8 cellular contexts compared by ENCODE assay signal in the genomic region with DNA sequence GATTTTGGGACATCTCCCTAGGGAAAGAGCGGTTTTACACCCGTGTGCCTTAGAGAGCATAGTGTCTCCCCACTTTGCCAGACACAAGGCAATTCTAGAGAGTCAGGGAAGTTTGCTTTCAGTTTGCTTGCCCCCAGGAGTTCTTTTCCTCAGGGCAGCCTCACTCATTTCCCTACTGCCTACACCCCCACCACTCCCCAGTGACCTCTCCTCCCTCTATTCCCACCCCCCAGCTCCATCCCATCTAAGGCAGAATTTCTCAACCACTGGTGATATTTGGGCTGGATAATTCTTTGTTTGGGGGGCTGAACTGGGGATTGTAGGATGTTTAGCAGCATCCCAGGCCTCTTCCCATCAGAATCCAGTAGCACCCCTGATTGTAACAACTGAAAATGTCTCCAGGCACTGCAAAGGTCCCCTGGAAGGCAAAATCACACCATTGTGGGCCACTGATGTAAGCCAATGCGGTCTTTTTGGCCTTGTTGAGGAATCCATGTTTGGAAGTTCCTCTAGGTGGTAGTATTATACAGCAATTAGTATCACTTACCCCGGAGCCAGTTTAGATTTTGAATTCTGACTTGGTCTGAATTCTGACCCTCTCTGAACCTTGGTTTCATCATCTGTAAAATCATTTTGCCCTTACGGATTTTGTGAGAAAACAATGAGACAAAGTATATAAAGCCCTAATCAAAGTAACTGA. TPM values are rescaled to one million over a fixed set of nuclear protein-coding genes. Genes with fewer than 3 reads are reported as not detected.
DNase-seq lines count a peak whose midpoint lies in the region; ATAC-seq and TF ChIP-seq lines count a peak whose summit lies in the region.

No MANE protein-coding gene starts in this region.

- H3K4me3 ChIP-seq in endodermal cell (ENCODE audit: low read length) = no peak overlapping the region
- no peak overlapping the region for H3K4me3 ChIP-seq in osteoblast (ENCODE audit: insufficient read depth, low read length)

- no peaks in the 10 kb centered on the region for H4K20me1 ChIP-seq in osteoblast (ENCODE audit: insufficient read depth, low read length)

- peaks cover 16% of the 10 kb centered on the region for H3K27me3 Mint-ChIP-seq in endodermal cell (ENCODE audit: insufficient read depth)

- H3K9me3 ChIP-seq in endodermal cell (ENCODE audit: control insufficient read depth, low read length) (no peaks in the 10 kb centered on the region), osteoblast (ENCODE audit: low read depth, low read length) (no peaks in the 10 kb centered on the region)

- DNase-seq in GM04504 (ENCODE audit: low read depth) (peak; percentile 3), M059J (ENCODE audit: low read depth) (peak; percentile 34), endodermal cell (peak; percentile 65), osteoblast (ENCODE audit: insufficient read length, low spot score, missing footprints) (peak; percentile 10), SKM-1 (lab: John Stamatoyannopoulos, UW; ENCODE audit: unreplicated experiment) (no peak)
- no peak for DNase-seq in activated CD4-positive, alpha-beta T cell treated with anti-CD3 and anti-CD28 coated beads, Interleukin-2, amount 50 U/mL, for 1 hour

- H3K4me1 ChIP-seq in endodermal cell (ENCODE audit: control insufficient read depth, insufficient read depth, low read length) (no peaks in the 10 kb centered on the region), osteoblast (ENCODE audit: insufficient read depth, low read length) (no peaks in the 10 kb centered on the region)

- no peak overlapping the region for H3K27ac Mint-ChIP-seq in endodermal cell

- TF ChIP-seq CTCF in endodermal cell (conservative IDR thresholded peaks at IDR 0.05) (peak; percentile 78), osteoblast (IDR thresholded peaks at IDR 0.05; ENCODE audit: extremely low read depth, low read depth, low read length) (peak; percentile 56)

- H3K9me3 Mint-ChIP-seq in endodermal cell = peaks cover 4% of the 10 kb centered on the region

- ATAC-seq in GM18907 (IDR thresholded peaks at IDR 0.05; ENCODE audit: unreplicated experiment) (no peak), HG02970 (IDR thresholded peaks at IDR 0.05; ENCODE audit: low FRiP score, unreplicated experiment) (no peak)

- no peaks in the 10 kb centered on the region for H3K36me3 ChIP-seq in endodermal cell (ENCODE audit: control insufficient read depth, insufficient read depth, low read length)
- no peaks in the 10 kb centered on the region for H3K36me3 ChIP-seq in osteoblast (ENCODE audit: insufficient read depth, low read length)

- H3K4me1 Mint-ChIP-seq in endodermal cell = peaks cover 2% of the 10 kb centered on the region

- no peak overlapping the region for H3K4me3 Mint-ChIP-seq in endodermal cell

- no peaks in the 10 kb centered on the region for H3K36me3 Mint-ChIP-seq in endodermal cell (ENCODE audit: low read depth)

- H3K4me2 ChIP-seq in osteoblast (ENCODE audit: insufficient read depth, low read length) = no peak overlapping the region

- WGBS in endodermal cell (ENCODE audit: insufficient coverage in 1 of 2, insufficient read length in 1 of 2), 2 experiments = 41 to 56% methylated on average over 1 to 5 of the region's 5 CpGs

- H3K9ac ChIP-seq in endodermal cell (ENCODE audit: extremely low read depth, low read length, poor library complexity, severe bottlenecking) = no peak overlapping the region

- H3K79me2 ChIP-seq in osteoblast (ENCODE audit: insufficient read depth, low read length) = no peaks in the 10 kb centered on the region

- H3K27ac ChIP-seq in endodermal cell (ENCODE audit: low read depth, low read length) (no peak overlapping the region), osteoblast (ENCODE audit: low read depth, low read length) (no peak overlapping the region)

- no peak overlapping the region for H2AFZ ChIP-seq in osteoblast (ENCODE audit: low read length)

- peaks cover 23% of the 10 kb centered on the region for H3K27me3 ChIP-seq in endodermal cell (ENCODE audit: control insufficient read depth, insufficient read depth, low read length, poor library complexity, severe bottlenecking)
- H3K27me3 ChIP-seq in osteoblast (ENCODE audit: insufficient read depth, low read length) = peaks cover 19% of the 10 kb centered on the region

RNA-seq across cellular contexts. Expression of a gene that starts 1.3 kb away (rescaled TPM):
- total RNA-seq in M059J (2014; rRNA removed; shearing (Covaris generic)) = not detected in 2 replicates
- total RNA-seq in endodermal cell (under 1 TPM in 1 of 2 donors, not detected in 1; 0.18 TPM), osteoblast (not detected in 2 replicates)
- polyA plus RNA-seq in endodermal cell (2013, experiment 1 of 2) = not detected
- polyA plus RNA-seq in endodermal cell (2013, experiment 2 of 2) = not detected

RNA-seq across cellular contexts. Expression of a gene that starts 6.6 kb away (rescaled TPM):
- total RNA-seq in M059J (2014; rRNA removed; shearing (Covaris generic)) = not detected in 2 replicates
- total RNA-seq in endodermal cell (not detected), osteoblast (not detected in 2 replicates)
- polyA plus RNA-seq in endodermal cell (2013, experiment 1 of 2) = not detected
- polyA plus RNA-seq in endodermal cell (2013, experiment 2 of 2) = not detected

RNA-seq across cellular contexts. Expression of a gene that starts 30.5 kb away (rescaled TPM):
- total RNA-seq in M059J (2014; rRNA removed; shearing (Covaris generic)) = not detected in 2 replicates
- total RNA-seq in endodermal cell = not detected
- not detected for polyA plus RNA-seq in endodermal cell (2013, experiment 1 of 2)
- not detected for polyA plus RNA-seq in endodermal cell (2013, experiment 2 of 2)
- not detected in 2 replicates for total RNA-seq in osteoblast

RNA-seq across cellular contexts. Expression of a gene that starts 33.2 kb away (rescaled TPM):
- total RNA-seq in M059J (2014; rRNA removed; shearing (Covaris generic)) = not detected in 2 replicates
- total RNA-seq in endodermal cell (not detected), osteoblast (not detected in 2 replicates)
- polyA plus RNA-seq in endodermal cell (2013, experiment 1 of 2) = not detected
- not detected for polyA plus RNA-seq in endodermal cell (2013, experiment 2 of 2)

Comparison
In these comparisons a context has a peak if more than half of its experiments do, and no peak if none do; other contexts are left out.
1. DNase-seq: peak in GM04504 (single experiment), M059J (single experiment), endodermal cell (single experiment) and osteoblast (single experiment); none in activated CD4-positive, alpha-beta T cell treated with anti-CD3 and anti-CD28 coated beads, Interleukin-2, amount 50 U/mL, for 1 hour (single experiment) and SKM-1 (single experiment).